8 cellular contexts compared by ENCODE assay signal in the genomic region with DNA sequence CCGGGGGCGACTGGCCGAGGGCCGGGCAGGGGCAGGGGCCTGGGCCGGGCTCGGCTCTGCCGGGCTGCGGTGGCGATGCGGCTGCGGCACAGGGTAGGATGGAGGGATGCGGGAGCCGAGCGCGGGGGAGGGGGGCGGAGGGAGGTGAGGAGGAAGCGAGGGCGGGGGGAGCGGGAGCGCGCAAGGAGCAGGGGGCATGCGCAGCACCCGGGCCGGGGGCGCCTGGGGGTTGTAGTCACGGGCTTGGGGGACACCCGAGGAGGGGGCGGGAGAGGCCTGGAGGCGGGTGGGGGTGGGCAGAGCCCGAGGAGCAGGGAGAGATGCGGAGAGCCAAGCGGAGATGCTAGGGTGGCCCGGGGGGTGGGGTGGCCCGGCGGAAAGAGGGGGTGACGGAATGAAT. TPM values are rescaled to one million over a fixed set of nuclear protein-coding genes. Genes with fewer than 3 reads are reported as not detected.
DNase-seq lines count a peak whose midpoint lies in the region; ATAC-seq and TF ChIP-seq lines count a peak whose summit lies in the region.

A gene (minus strand): TSS at position 100 of the 400 bp plus-strand sequence. CDS start 242 bp downstream, outside the sequence.

- H3K4me1 ChIP-seq in iPS-20b (ENCODE audit: insufficient read depth, low read length), result peaks cover 3% of the 10 kb centered on the region; the same call in 1 of the 2 replicates
- no peaks in the 10 kb centered on the region for H3K4me1 ChIP-seq in left lung

- H3K4me3 Mint-ChIP-seq in stimulated activated memory B cell treated with anti-CD40 and anti-IgM and Interleukin-4, amounts not matched to agents 10 μg/mL and 1 μg/mL and 100 μg/mL, for 72 hours, result peak within 1 kb of the TSS; percentile 49

- ATAC-seq in stimulated activated memory B cell treated with anti-CD40 and anti-IgM and Interleukin-4, amounts not matched to agents 10 μg/mL and 1 μg/mL and 100 μg/mL, for 72 hours, result no peak
- ATAC-seq in HG02642 (IDR thresholded peaks at IDR 0.05; ENCODE audit: poor library complexity, unreplicated experiment) (no peak), HG02759 (IDR thresholded peaks at IDR 0.05; ENCODE audit: unreplicated experiment) (no peak), left lung (no peak)

- TF ChIP-seq CTCF in AG09309 (IDR thresholded peaks at IDR 0.05; ENCODE audit: control insufficient read depth, insufficient read depth, low read depth, low read length, missing control alignments), result no peak
- no peak for TF ChIP-seq CTCF in left lung (IDR thresholded peaks at IDR 0.05)

- peaks cover 16% of the 10 kb centered on the region for H3K4me1 Mint-ChIP-seq in stimulated activated memory B cell treated with anti-CD40 and anti-IgM and Interleukin-4, amounts not matched to agents 10 μg/mL and 1 μg/mL and 100 μg/mL, for 72 hours

- no peak within 1 kb of the TSS for H3K27ac Mint-ChIP-seq in stimulated activated memory B cell treated with anti-CD40 and anti-IgM and Interleukin-4, amounts not matched to agents 10 μg/mL and 1 μg/mL and 100 μg/mL, for 72 hours

- H3K27me3 Mint-ChIP-seq in stimulated activated memory B cell treated with anti-CD40 and anti-IgM and Interleukin-4, amounts not matched to agents 10 μg/mL and 1 μg/mL and 100 μg/mL, for 72 hours, result peaks cover 79% of the 10 kb centered on the region

- H3K4me3 ChIP-seq in AG09309 (ENCODE audit: control insufficient read depth, low read depth, low read length) (peak within 1 kb of the TSS; percentile 50), iPS-20b (ENCODE audit: low read length) (peak within 1 kb of the TSS; percentile 72), left lung (no peak within 1 kb of the TSS)

- peak within 1 kb of the TSS; percentile 2; the same call in 1 of the 2 replicates for H3K9ac ChIP-seq in iPS-20b (ENCODE audit: low read depth, low read length)

- H3K9me3 Mint-ChIP-seq in stimulated activated memory B cell treated with anti-CD40 and anti-IgM and Interleukin-4, amounts not matched to agents 10 μg/mL and 1 μg/mL and 100 μg/mL, for 72 hours, result no peaks in the 10 kb centered on the region

- H3K9me3 ChIP-seq in iPS-20b (ENCODE audit: insufficient read depth, low read depth, low read length) (no peaks in the 10 kb centered on the region), left lung (no peaks in the 10 kb centered on the region)

- H3K36me3 ChIP-seq in iPS-20b (ENCODE audit: insufficient read depth, low read depth, low read length) (no peaks in the 10 kb centered on the region), left lung (no peaks in the 10 kb centered on the region)

- intact Hi-C loops in left lung (cut with DNase I), result no loop called here

- H3K27me3 ChIP-seq in iPS-20b (ENCODE audit: insufficient read depth, low read length) (peaks cover 22% of the 10 kb centered on the region), left lung (peaks cover 38 to 94% of the 10 kb centered on the region in 2 donors)

- H3K27ac ChIP-seq in iPS-20b (ENCODE audit: low read length) (no peak within 1 kb of the TSS), left lung (no peak within 1 kb of the TSS)

- no peaks in the 10 kb centered on the region for H3K36me3 Mint-ChIP-seq in stimulated activated memory B cell treated with anti-CD40 and anti-IgM and Interleukin-4, amounts not matched to agents 10 μg/mL and 1 μg/mL and 100 μg/mL, for 72 hours

- DNase-seq in AG09309 (ENCODE audit: low read depth) (no peak), NCI-H2227 (lab: John Stamatoyannopoulos, UW; ENCODE audit: unreplicated experiment) (peak; percentile 90), left lung (no peak)
- peak in 3 of 4 experiments; percentile 31 to 75 (median 41) for DNase-seq in activated naive CD4-positive, alpha-beta T cell (lab: John Stamatoyannopoulos, UW)

RNA-seq across cellular contexts. Expression of the gene that starts here (rescaled TPM):
- under 1 TPM; 0.47 to 0.50 TPM for total RNA-seq in left lung

Comparison
In these comparisons a context has a peak if more than half of its experiments do, and no peak if none do; other contexts are left out.
1. DNase-seq: peak in NCI-H2227 (single experiment) and activated naive CD4-positive, alpha-beta T cell (3 of 4); none in AG09309 (single experiment) and left lung (0 of 2).
2. H3K4me3 ChIP-seq: peak in AG09309 (single experiment) and iPS-20b (single experiment); none in left lung (0 of 2).